In genomic region chr1:31780632-31781031, GRCh38 we compare ENCODE assay signal across 21 cellular contexts. TPM values are rescaled to one million over a fixed set of nuclear protein-coding genes. Genes with fewer than 3 reads are reported as not detected.
DNase-seq lines count a peak whose midpoint lies in the region; ATAC-seq, FAIRE-seq and TF ChIP-seq lines count a peak whose summit lies in the region.
"Had no signal": no experiment of that assay in that cellular context is flagged by ENCODE, and none has a peak within 500 bp of the region (broad histone marks: within the 10 kb centered on the region; RNA-seq: fewer than 3 reads in every experiment).

No MANE protein-coding gene starts in this region.

- H3K4me3 ChIP-seq in left ventricle myocardium inferior (no peak overlapping the region), WERI-Rb-1 (ENCODE audit: low read depth, low read length) (no peak overlapping the region), hepatocyte (no peak overlapping the region), stomach (no peak overlapping the region), spleen (no peak overlapping the region)
- H3K4me3 ChIP-seq: SK-N-MC had no signal

- WGBS in hepatocyte (ENCODE audit: low lambda C conversion rate, missing lambda C conversion rate) = 68% methylated on average over 2 of the region's 2 CpGs
- WGBS in stomach, 5 donors = 75 to 91% (median 84%) methylated on average over 2 of the region's 2 CpGs
- 64 to 81% (median 76%) methylated on average over 2 of the region's 2 CpGs for WGBS in spleen, 5 donors

- no peak overlapping the region for H2AFZ ChIP-seq in hepatocyte

- FAIRE-seq in GM12891 (lab: Jason Lieb, UNC) = no peak
- FAIRE-seq: GM12892 had no signal

- TF ChIP-seq EP300 in stomach (IDR thresholded peaks at IDR 0.05) = no peak

- peaks cover 20% of the 10 kb centered on the region for H3K4me1 ChIP-seq in left ventricle myocardium inferior
- peaks cover 22% of the 10 kb centered on the region for H3K4me1 ChIP-seq in hepatocyte (ENCODE audit: insufficient read depth)
- peaks cover 0 to 23% (median 16%) of the 10 kb centered on the region in 4 donors for H3K4me1 ChIP-seq in stomach
- peaks cover 0 to 42% (median 16%) of the 10 kb centered on the region in 6 donors for H3K4me1 ChIP-seq in spleen

- H3K27me3 ChIP-seq in left ventricle myocardium inferior (ENCODE audit: low read depth) (peaks cover 27% of the 10 kb centered on the region), WERI-Rb-1 (ENCODE audit: insufficient read depth, low read depth, severe bottlenecking) (no peaks in the 10 kb centered on the region), hepatocyte (peaks cover under 1% of the 10 kb centered on the region), stomach (peaks cover 0 to 24% (median 1%) of the 10 kb centered on the region in 3 donors), spleen (replicated peaks in 1 of 7) (peaks cover 0 to 38% (median 0%) of the 10 kb centered on the region in 7 donors)

- TF ChIP-seq CTCF in left ventricle myocardium inferior (IDR thresholded peaks at IDR 0.05; ENCODE audit: borderline replicate concordance) = no peak
- TF ChIP-seq CTCF in WERI-Rb-1 (IDR thresholded peaks at IDR 0.05; ENCODE audit: low read depth, low read length) = no peak
- no peak for TF ChIP-seq CTCF in hepatocyte (IDR thresholded peaks at IDR 0.05; ENCODE audit: poor library complexity)
- TF ChIP-seq CTCF in stomach (IDR thresholded peaks at IDR 0.05) = no peak
- no peak for TF ChIP-seq CTCF in spleen (IDR thresholded peaks at IDR 0.05 in 8 of 11, conservative IDR thresholded peaks at IDR 0.05 in 3 of 11)

- H3K9me2 ChIP-seq in hepatocyte (replicated peaks; ENCODE audit: insufficient read depth) = no peaks in the 10 kb centered on the region

- no peaks in the 10 kb centered on the region for H3K79me2 ChIP-seq in hepatocyte

- H3K9me3 ChIP-seq in left ventricle myocardium inferior (replicated peaks) = no peaks in the 10 kb centered on the region
- H3K9me3 ChIP-seq in WERI-Rb-1 (ENCODE audit: severe bottlenecking) = no peaks in the 10 kb centered on the region
- H3K9me3 ChIP-seq in hepatocyte (ENCODE audit: low read depth) = no peaks in the 10 kb centered on the region
- H3K9me3 ChIP-seq in stomach = no peaks in the 10 kb centered on the region
- H3K9me3 ChIP-seq in spleen = no peaks in the 10 kb centered on the region

- H3K27ac ChIP-seq in left ventricle myocardium inferior (replicated peaks) (no peak overlapping the region), WERI-Rb-1 (peak overlapping the region; percentile 56; the same call in 1 of the 2 replicates), hepatocyte (peak overlapping the region; percentile 47), stomach (no peak overlapping the region), spleen (no peak overlapping the region)

- no peaks in the 10 kb centered on the region for H4K20me1 ChIP-seq in hepatocyte (ENCODE audit: insufficient read depth, poor library complexity, severe bottlenecking)

- no peak overlapping the region for H3K4me2 ChIP-seq in hepatocyte

- intact Hi-C loops in Right ventricle myocardium superior (cut with DNase I) = loop anchor here (10.0 kb wide), 1 partner anchor 216 kb away; no protein-coding TSS in a partner anchor
- intact Hi-C loops in left ventricle myocardium inferior (cut with micrococcal nuclease) = loop anchor here (10.0 kb wide), 1 partner anchor 66 kb away; no protein-coding TSS in a partner anchor
- intact Hi-C loops in stomach (cut with DNase I; ENCODE audit: low total_unique reads) = no loop called here
- intact Hi-C loops in spleen (cut with DNase I; ENCODE audit: low total_unique reads) = no loop called here

- peak; percentile 4 for DNase-seq in Right ventricle myocardium superior
- DNase-seq in left ventricle myocardium inferior = no peak
- DNase-seq in WERI-Rb-1 = no peak
- DNase-seq in hepatocyte (ENCODE audit: low spot score) = no peak
- no peak for DNase-seq in stomach
- DNase-seq in spleen = no peak
- no peak for DNase-seq in GM12891 (ENCODE audit: insufficient read length, low spot score)
- DNase-seq in activated effector memory CD4-positive, alpha-beta T cell treated with Interleukin-2 at 50 U/mL for 16 hours = no peak
- DNase-seq: C1 segment of cervical spinal cord, DMS 273 treated with DMSO at 0.1 percent for 48 hours, GF-D8, GOT3, KG1, NCI-H1436, NCI-H2029, NCI-H2171 treated with DMSO at 0.1 percent for 48 hours, NCI-H446 treated with DMSO at 0.1 percent for 48 hours, NCI-H774 had no signal

- no peaks in the 10 kb centered on the region for H3K36me3 ChIP-seq in left ventricle myocardium inferior
- H3K36me3 ChIP-seq in WERI-Rb-1 = no peaks in the 10 kb centered on the region
- H3K36me3 ChIP-seq in hepatocyte (replicated peaks; ENCODE audit: insufficient read depth, low read depth) = no peaks in the 10 kb centered on the region
- no peaks in the 10 kb centered on the region for H3K36me3 ChIP-seq in stomach
- no peaks in the 10 kb centered on the region for H3K36me3 ChIP-seq in spleen

- TF ChIP-seq POLR2A in stomach (IDR thresholded peaks at IDR 0.05) (no peak), spleen (IDR thresholded peaks at IDR 0.05) (no peak), GM12891 (IDR thresholded peaks at IDR 0.05; ENCODE audit: low read depth, low read length) (no peak)

- ATAC-seq in Right ventricle myocardium superior (ENCODE audit: poor library complexity) = no peak
- ATAC-seq: Panc1 had no signal

TF ChIP-seq in GM12891, 5 proteins besides CTCF, POLR2A, EP300 and RAD21:
- TF ChIP-seq POU2F2 (IDR thresholded peaks at IDR 0.05; ENCODE audit: low read depth, low read length) (no peak), PAX5 (IDR thresholded peaks at IDR 0.05; ENCODE audit: insufficient read depth, low read length, severe bottlenecking) (no peak), POLR2AphosphoS5 (IDR thresholded peaks at IDR 0.05; ENCODE audit: low read depth, low read length) (no peak), SPI1 (IDR thresholded peaks at IDR 0.05; ENCODE audit: low read depth, low read length) (no peak)
TF ChIP-seq in GM12891: peak in this region for 0.

RNA-seq across cellular contexts. Expression of gene ADGRB2, which starts 16.5 kb away (rescaled TPM):
- total RNA-seq in Right ventricle myocardium superior = 14.7 TPM
- total RNA-seq in left ventricle myocardium inferior = 12.1 TPM
- total RNA-seq in hepatocyte = 6.0 and 10.5 TPM in 2 replicates
- polyA plus RNA-seq in hepatocyte = 7.7 and 7.8 TPM in 2 replicates
- total RNA-seq in stomach = 1 to 10 TPM in 4 of 5 donors, not detected in 1; 1.3 to 4.9 (median 2.8) TPM
- polyA plus RNA-seq in stomach = 1 to 10 TPM in 2 of 3 donors, under 1 TPM in 1; 0.61 to 1.9 (median 1.5) TPM
- total RNA-seq in spleen = 1 to 10 TPM in 5 of 7 donors, under 1 TPM in 2; 0.82 to 5.1 (median 2.7) TPM
- polyA plus RNA-seq in spleen = 1 to 10 TPM in 1 of 3 donors, under 1 TPM in 2; 0.52 to 1.4 (median 0.57) TPM
- 1.6 TPM for polyA plus RNA-seq in GM12891 (2012; ENCODE audit: low read depth, missing spikeins)

RNA-seq across cellular contexts. Expression of gene SPOCD1, which starts 35.2 kb away (rescaled TPM):
- not detected for total RNA-seq in Right ventricle myocardium superior
- total RNA-seq in left ventricle myocardium inferior = not detected
- total RNA-seq in hepatocyte = 1.4 and 2.3 TPM in 2 replicates
- polyA plus RNA-seq in hepatocyte = 2.8 and 2.9 TPM in 2 replicates
- total RNA-seq in stomach = 10 to 100 TPM in 1 of 5 donors, 1 to 10 TPM in 2, under 1 TPM in 1, not detected in 1; 0.55 to 11.1 (median 5.1) TPM
- polyA plus RNA-seq in stomach = 1 to 10 TPM in 2 of 3 donors, under 1 TPM in 1; 0.95 to 5.6 (median 3.1) TPM
- total RNA-seq in spleen = 1 to 10 TPM; 1.2 to 5.0 (median 4.1) TPM
- 1 to 10 TPM in 2 of 3 donors, under 1 TPM in 1; 0.74 to 2.0 (median 1.4) TPM for polyA plus RNA-seq in spleen
- polyA plus RNA-seq in GM12891 (2012; ENCODE audit: low read depth, missing spikeins) = 0.13 TPM

Comparison
In these comparisons a context has a peak if more than half of its experiments do, and no peak if none do; other contexts are left out.
1. H3K27ac ChIP-seq: peak in WERI-Rb-1 (single experiment) and hepatocyte (single experiment); none in left ventricle myocardium inferior (single experiment), stomach (0 of 5) and spleen (0 of 8).
2. intact Hi-C loops: an anchor here in Right ventricle myocardium superior (10.0 kb wide) and left ventricle myocardium inferior (10.0 kb wide); none called in stomach and spleen.